Comparison of ENCODE assay signal across 8 cellular contexts in genomic region chr2:75374414-75374957, GRCh38.
A peak's percentile ranks its signal among the peaks of the same experiment; 100 is the strongest.
DNase-seq lines count a peak whose midpoint lies in the region; TF ChIP-seq lines count a peak whose summit lies in the region.
"Not testable (repeated sequence)": the region's sequence is repeated elsewhere in the genome, so short reads cannot be mapped to it uniquely, and the experiment has no call there.

No MANE protein-coding gene starts in this region.

- H2AFZ ChIP-seq in fibroblast of lung (ENCODE audit: low read length), result not testable (repeated sequence)
- H2AFZ ChIP-seq in mesenchymal stem cell (ENCODE audit: low read depth, low read length), result peak overlapping the region; percentile 31

- TF ChIP-seq CTCF in fibroblast of lung (conservative IDR thresholded peaks at IDR 0.05 in 1 of 2, IDR thresholded peaks at IDR 0.05 in 1 of 2; ENCODE audit: low read depth in 1 of 2, low read length in 2 of 2), result not testable (repeated sequence)

- H4K8ac ChIP-seq in mesenchymal stem cell (ENCODE audit: low read length), result peak overlapping the region; percentile 72

- H3K9ac ChIP-seq in fibroblast of lung (ENCODE audit: insufficient read depth, low read length); mesenchymal stem cell (ENCODE audit: low read length): not testable (repeated sequence)

- H3K23ac ChIP-seq in mesenchymal stem cell (ENCODE audit: low read length in 2 of 2), result not testable (repeated sequence)

- H3K4ac ChIP-seq in mesenchymal stem cell (ENCODE audit: low read depth in 1 of 2, low read length in 2 of 2), result not testable (repeated sequence)

- not testable (repeated sequence) for H3K79me2 ChIP-seq in fibroblast of lung (ENCODE audit: control insufficient read depth, insufficient read depth, low read length)

- CTCF ChIA-PET in activated CD4-positive, alpha-beta T cell treated with anti-CD3 and anti-CD28 coated beads, Interleukin-2, amount 10 ng/mL, durations not matched to agents 7 days and 5 days (lab: Charles Lee), result not testable (repeated sequence)

- not testable (repeated sequence) for H2BK120ac ChIP-seq in mesenchymal stem cell (ENCODE audit: low read depth, low read length)

- not testable (repeated sequence) for H3K4me3 Mint-ChIP-seq in activated CD4-positive, alpha-beta T cell treated with anti-CD3 and anti-CD28 coated beads, Interleukin-2, amount 10 ng/mL, durations not matched to agents 7 days and 5 days

- not testable (repeated sequence) for H3K27me3 Mint-ChIP-seq in activated CD4-positive, alpha-beta T cell treated with anti-CD3 and anti-CD28 coated beads, Interleukin-2, amount 10 ng/mL, durations not matched to agents 7 days and 5 days

- DNase-seq in A172 (ENCODE audit: low spot score), result peak; percentile 32
- peak; percentile 94 for DNase-seq in ELF-1 (ENCODE audit: low read depth, low spot score)
- DNase-seq in HuH-7 (ENCODE audit: low spot score), result peak; percentile 2
- peak; percentile 6 for DNase-seq in NCI-H2227 (lab: John Stamatoyannopoulos, UW; ENCODE audit: unreplicated experiment)
- peak; percentile 73 for DNase-seq in RPMI8226
- peak; percentile 20 for DNase-seq in activated CD4-positive, alpha-beta T cell treated with anti-CD3 and anti-CD28 coated beads, Interleukin-2, amount 10 ng/mL, durations not matched to agents 7 days and 5 days
- DNase-seq in fibroblast of lung (ENCODE audit: low read depth in 2 of 2), result peak; percentile 16 to 70
- DNase-seq in mesenchymal stem cell, result peak; percentile 59

- H3K4me3 ChIP-seq in fibroblast of lung (replicated peaks in 1 of 4; ENCODE audit: control extremely low read depth in 1 of 4, insufficient read depth in 1 of 4, low read depth in 3 of 4, low read length in 4 of 4); mesenchymal stem cell (ENCODE audit: insufficient read depth in 1 of 2, low read depth in 1 of 2, low read length in 2 of 2): not testable (repeated sequence)

- H3K9me3 ChIP-seq in fibroblast of lung (ENCODE audit: control insufficient read depth, insufficient read depth, low read depth, low read length); mesenchymal stem cell (ENCODE audit: control insufficient read depth, low read length): not testable (repeated sequence)

- not testable (repeated sequence) for H3K4me1 ChIP-seq in fibroblast of lung (ENCODE audit: control insufficient read depth, extremely low read depth, insufficient read depth, low read length); mesenchymal stem cell (ENCODE audit: control insufficient read depth, insufficient read depth, low read depth, low read length)

- not testable (repeated sequence) for H3K27ac ChIP-seq in fibroblast of lung (ENCODE audit: insufficient read depth, low read length); mesenchymal stem cell (ENCODE audit: low read length, poor library complexity, severe bottlenecking)

- H3K4me1 Mint-ChIP-seq in activated CD4-positive, alpha-beta T cell treated with anti-CD3 and anti-CD28 coated beads, Interleukin-2, amount 10 ng/mL, durations not matched to agents 7 days and 5 days, result not testable (repeated sequence)

- peak overlapping the region; percentile 75 for H4K91ac ChIP-seq in mesenchymal stem cell (ENCODE audit: low read length)

- not testable (repeated sequence) for H2AK5ac ChIP-seq in mesenchymal stem cell (ENCODE audit: low read length, severe bottlenecking)

- not testable (repeated sequence) for H3K36me3 ChIP-seq in fibroblast of lung (ENCODE audit: control insufficient read depth, insufficient read depth, low read length); mesenchymal stem cell (ENCODE audit: control insufficient read depth in 1 of 2, insufficient read depth in 2 of 2, low read depth in 1 of 2, low read length in 2 of 2)

- H3K9me3 Mint-ChIP-seq in activated CD4-positive, alpha-beta T cell treated with anti-CD3 and anti-CD28 coated beads, Interleukin-2, amount 10 ng/mL, durations not matched to agents 7 days and 5 days, result not testable (repeated sequence)

- POLR2A ChIA-PET in activated CD4-positive, alpha-beta T cell treated with anti-CD3 and anti-CD28 coated beads, Interleukin-2, amount 10 ng/mL, durations not matched to agents 7 days and 5 days (lab: Charles Lee), result not testable (repeated sequence)

- H4K20me1 ChIP-seq in fibroblast of lung (ENCODE audit: control insufficient read depth, extremely low read depth, insufficient read depth, low read length), result not testable (repeated sequence)

- not testable (repeated sequence) for H3K36me3 Mint-ChIP-seq in activated CD4-positive, alpha-beta T cell treated with anti-CD3 and anti-CD28 coated beads, Interleukin-2, amount 10 ng/mL, durations not matched to agents 7 days and 5 days (ENCODE audit: low read depth)

- not testable (repeated sequence) for H3K27me3 ChIP-seq in fibroblast of lung (ENCODE audit: control insufficient read depth, insufficient read depth, low read length); mesenchymal stem cell (ENCODE audit: control insufficient read depth in 1 of 2, insufficient read depth in 1 of 2, low read length in 2 of 2)

- not testable (repeated sequence) for H2BK15ac ChIP-seq in mesenchymal stem cell (ENCODE audit: low read depth, poor library complexity, severe bottlenecking)

- H2BK5ac ChIP-seq in mesenchymal stem cell (ENCODE audit: low read depth, low read length, poor library complexity, severe bottlenecking), result not testable (repeated sequence)

- peak overlapping the region; percentile 54 to 62 for H3K18ac ChIP-seq in mesenchymal stem cell (ENCODE audit: low read depth in 1 of 2, low read length in 2 of 2)

- H3K79me1 ChIP-seq in mesenchymal stem cell (replicated peaks; ENCODE audit: low read length, poor library complexity, severe bottlenecking), result not testable (repeated sequence)

- peak overlapping the region; percentile 39 to 80 for H2BK12ac ChIP-seq in mesenchymal stem cell (ENCODE audit: low read length in 2 of 2)

- 79% methylated on average over 6 of the region's 6 CpGs for WGBS in mesenchymal stem cell

- H3K14ac ChIP-seq in mesenchymal stem cell (ENCODE audit: low read length in 2 of 2), result peak overlapping the region in 1 of 2 experiments; percentile 55

- not testable (repeated sequence) for H3K4me2 ChIP-seq in fibroblast of lung (ENCODE audit: extremely low read depth, insufficient read depth, low read length); mesenchymal stem cell (ENCODE audit: low read length, poor library complexity, severe bottlenecking)

- not testable (repeated sequence) for H3K27ac Mint-ChIP-seq in activated CD4-positive, alpha-beta T cell treated with anti-CD3 and anti-CD28 coated beads, Interleukin-2, amount 10 ng/mL, durations not matched to agents 7 days and 5 days

Comparison
In these comparisons a context has a peak if more than half of its experiments do, and no peak if none do; other contexts are left out.
1. DNase-seq: peak in every context shown above with its lines; median percentile 94 in ELF-1; 73 in RPMI8226; 59 in mesenchymal stem cell; 43 in fibroblast of lung; 32 in A172; 20 in activated CD4-positive, alpha-beta T cell treated with anti-CD3 and anti-CD28 coated beads, Interleukin-2, amount 10 ng/mL, durations not matched to agents 7 days and 5 days; 6 in NCI-H2227; 2 in HuH-7.